ENCODE assay signal across 15 cellular contexts in genomic region chr4:9969526-9970398, GRCh38. TPM values are rescaled to one million over a fixed set of nuclear protein-coding genes. Genes with fewer than 3 reads are reported as not detected.
DNase-seq lines count a peak whose midpoint lies in the region; ATAC-seq lines count a peak whose summit lies in the region.
"Had no signal": no experiment of that assay in that cellular context is flagged by ENCODE, and none has a peak within 500 bp of the region (broad histone marks: within the 10 kb centered on the region; RNA-seq: fewer than 3 reads in every experiment).

No MANE protein-coding gene starts in this region.

- ATAC-seq in GM18498 (IDR thresholded peaks at IDR 0.05; ENCODE audit: unreplicated experiment) (peak; percentile 20), GM21381 (IDR thresholded peaks at IDR 0.05; ENCODE audit: unreplicated experiment) (peak; percentile 13), HG03196 (IDR thresholded peaks at IDR 0.05; ENCODE audit: unreplicated experiment) (peak; percentile 25)
- ATAC-seq in activated CD4-positive, CD25-positive, alpha-beta regulatory T cell treated with anti-CD3 and anti-CD28 coated beads, Interleukin-2, amount 50 U/mL, for 24 hours: no peak
- ATAC-seq: GM23338 had no signal

- H3K4me3 Mint-ChIP-seq in activated T-helper 2 cell treated with anti-CD3 and anti-CD28 coated beads, Interferon-gamma antibody, Interleukin-2, Interleukin-4, amounts not matched to agents 10 μg/mL and 5 μg/mL and 100 μg/mL, durations not matched to agents 14 hours and 24 hours and 36 hours (ENCODE audit: low read depth): no peak overlapping the region
- H3K4me3 Mint-ChIP-seq: CD4-positive, alpha-beta memory T cell; GM23338; neural crest cell had no signal

- H3K4me1 Mint-ChIP-seq in activated T-helper 2 cell treated with anti-CD3 and anti-CD28 coated beads, Interferon-gamma antibody, Interleukin-2, Interleukin-4, amounts not matched to agents 10 μg/mL and 5 μg/mL and 100 μg/mL, durations not matched to agents 14 hours and 24 hours and 36 hours (ENCODE audit: low read depth): peaks cover 33% of the 10 kb centered on the region
- H3K4me1 Mint-ChIP-seq: CD4-positive, alpha-beta memory T cell; neural crest cell had no signal

- DNase-seq in activated T-helper 2 cell treated with anti-CD3 and anti-CD28 coated beads, Interferon-gamma antibody, Interleukin-2, Interleukin-4, amounts not matched to agents 10 μg/mL and 5 μg/mL and 100 μg/mL, durations not matched to agents 14 hours and 24 hours and 36 hours (ENCODE audit: low spot score): no peak
- DNase-seq in NCI-H1417 (lab: John Stamatoyannopoulos, UW) (no peak), NCI-H1105 (lab: John Stamatoyannopoulos, UW) (no peak), DMS 273 treated with DMSO at 0.1 percent for 48 hours (lab: John Stamatoyannopoulos, UW) (no peak)
- DNase-seq: activated effector memory CD4-positive, alpha-beta T cell treated with anti-CD3 and anti-CD28 coated beads, Interleukin-2, amount 50 U/mL, for 16 hours; CD4-positive, alpha-beta memory T cell; kidney glomerular epithelial cell; NCI-H2081 treated with DMSO at 0.1 percent for 48 hours; stimulated activated CD4-positive, alpha-beta T cell treated with anti-CD3 and anti-CD28 coated beads, Interleukin-12 subunit alpha, Interleukin-12 subunit beta, amount 100 ng/mL, for 4 hours had no signal

- H3K27me3 Mint-ChIP-seq in activated T-helper 2 cell treated with anti-CD3 and anti-CD28 coated beads, Interferon-gamma antibody, Interleukin-2, Interleukin-4, amounts not matched to agents 10 μg/mL and 5 μg/mL and 100 μg/mL, durations not matched to agents 14 hours and 24 hours and 36 hours (ENCODE audit: low read depth): no peaks in the 10 kb centered on the region
- H3K27me3 Mint-ChIP-seq: CD4-positive, alpha-beta memory T cell had no signal

- H3K36me3 Mint-ChIP-seq in activated T-helper 2 cell treated with anti-CD3 and anti-CD28 coated beads, Interferon-gamma antibody, Interleukin-2, Interleukin-4, amounts not matched to agents 10 μg/mL and 5 μg/mL and 100 μg/mL, durations not matched to agents 14 hours and 24 hours and 36 hours (ENCODE audit: low read depth): peaks cover 25% of the 10 kb centered on the region
- H3K36me3 Mint-ChIP-seq: CD4-positive, alpha-beta memory T cell had no signal

- peaks cover 30% of the 10 kb centered on the region for H3K9me3 Mint-ChIP-seq in activated T-helper 2 cell treated with anti-CD3 and anti-CD28 coated beads, Interferon-gamma antibody, Interleukin-2, Interleukin-4, amounts not matched to agents 10 μg/mL and 5 μg/mL and 100 μg/mL, durations not matched to agents 14 hours and 24 hours and 36 hours

- H3K27ac Mint-ChIP-seq in activated T-helper 2 cell treated with anti-CD3 and anti-CD28 coated beads, Interferon-gamma antibody, Interleukin-2, Interleukin-4, amounts not matched to agents 10 μg/mL and 5 μg/mL and 100 μg/mL, durations not matched to agents 14 hours and 24 hours and 36 hours: peak overlapping the region; percentile 77
- H3K27ac Mint-ChIP-seq: CD4-positive, alpha-beta memory T cell; GM23338 had no signal

- intact Hi-C loops in activated T-helper 2 cell treated with anti-CD3 and anti-CD28 coated beads, Interferon-gamma antibody, Interleukin-2, Interleukin-4, amounts not matched to agents 10 μg/mL and 5 μg/mL and 100 μg/mL, durations not matched to agents 14 hours and 24 hours and 36 hours (cut with micrococcal nuclease): loop anchor here (1.0 kb wide), 1 partner anchor 31 kb away; no protein-coding TSS in a partner anchor

RNA-seq across cellular contexts. Expression of gene SLC2A9, which starts 51.5 kb away (rescaled TPM):
- total RNA-seq in activated T-helper 2 cell treated with anti-CD3 and anti-CD28 coated beads, Interferon-gamma antibody, Interleukin-2, Interleukin-4, amounts not matched to agents 10 μg/mL and 5 μg/mL and 100 μg/mL, durations not matched to agents 14 hours and 24 hours and 36 hours: 1.3 and 2.4 TPM in 2 replicates

Comparison
In these comparisons a context has a peak if more than half of its experiments do, and no peak if none do; other contexts are left out.
1. ATAC-seq: peak in GM18498 (single experiment), GM21381 (single experiment) and HG03196 (single experiment); none in activated CD4-positive, CD25-positive, alpha-beta regulatory T cell treated with anti-CD3 and anti-CD28 coated beads, Interleukin-2, amount 50 U/mL, for 24 hours (0 of 2).